Comparison of ENCODE assay signal across 8 cellular contexts in the genomic region with DNA sequence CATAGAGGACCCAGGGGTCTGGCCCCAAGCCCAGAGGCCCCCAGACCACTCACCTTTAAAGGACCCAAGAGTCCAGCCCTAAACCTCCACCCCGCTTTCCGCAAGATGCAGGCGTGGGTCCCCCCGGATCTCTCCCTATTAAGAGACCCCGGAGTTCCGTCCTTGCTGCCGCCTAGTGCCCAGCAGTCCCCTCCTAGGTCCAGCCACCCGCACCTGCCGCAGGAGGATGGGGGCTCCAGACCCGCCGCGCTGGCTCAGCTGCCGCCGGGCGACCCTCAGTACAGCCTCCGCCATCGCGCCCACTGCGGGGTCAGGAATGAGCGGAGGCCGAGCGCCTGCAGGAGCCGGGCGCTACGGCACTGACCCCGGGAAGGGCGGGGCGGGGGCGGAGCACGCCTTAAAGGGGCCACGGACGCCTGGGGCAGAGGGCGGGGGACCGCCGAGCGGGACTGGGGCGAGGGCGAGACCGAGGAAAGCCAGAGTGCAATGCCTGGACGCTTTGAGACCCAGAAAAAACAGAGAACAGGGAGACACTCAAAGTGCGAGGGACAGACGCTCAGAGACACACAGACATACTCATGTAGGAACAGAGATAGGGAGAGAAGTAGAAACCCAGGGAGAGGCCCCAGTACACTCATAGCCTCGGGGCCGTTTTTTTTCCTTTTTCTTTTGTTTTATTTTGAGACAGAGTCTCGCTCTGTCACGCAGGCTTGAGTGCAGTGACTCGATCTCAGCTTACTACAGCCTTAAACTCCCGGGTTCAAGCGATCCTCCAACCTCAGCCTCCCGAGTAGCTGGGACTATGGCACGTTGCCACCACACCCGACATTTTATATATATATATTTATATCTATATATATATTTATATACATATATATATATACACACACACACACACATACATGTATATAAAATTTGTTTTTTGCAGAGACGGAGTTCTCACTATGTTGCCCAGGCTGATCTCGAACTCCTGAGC. TPM values are rescaled to one million over a fixed set of nuclear protein-coding genes. Genes with fewer than 3 reads are reported as not detected.
A peak's percentile ranks its signal among the peaks of the same experiment; 100 is the strongest.
DNase-seq lines count a peak whose midpoint lies in the region; ATAC-seq and TF ChIP-seq lines count a peak whose summit lies in the region.

A gene with protein sequence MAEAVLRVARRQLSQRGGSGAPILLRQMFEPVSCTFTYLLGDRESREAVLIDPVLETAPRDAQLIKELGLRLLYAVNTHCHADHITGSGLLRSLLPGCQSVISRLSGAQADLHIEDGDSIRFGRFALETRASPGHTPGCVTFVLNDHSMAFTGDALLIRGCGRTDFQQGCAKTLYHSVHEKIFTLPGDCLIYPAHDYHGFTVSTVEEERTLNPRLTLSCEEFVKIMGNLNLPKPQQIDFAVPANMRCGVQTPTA (minus strand): TSS at position 318 of the 976 bp plus-strand sequence. CDS start 24 bp downstream, at position 294.

- peaks cover 24% of the 10 kb centered on the region for H3K36me3 Mint-ChIP-seq in activated T-helper 17 cell treated with anti-CD3 and anti-CD28 coated beads, Interleukin-2, amount 50 U/mL, for 72 hours (ENCODE audit: low read depth)
- peaks cover 0 to 4% (median 0%) of the 10 kb centered on the region in 5 donors for H3K36me3 Mint-ChIP-seq in naive thymus-derived CD4-positive, alpha-beta T cell
- no peaks in the 10 kb centered on the region for H3K36me3 Mint-ChIP-seq in stimulated activated naive CD8-positive, alpha-beta T cell treated with anti-CD3 and anti-CD28 coated beads, Interleukin-15, Interleukin-2, amounts not matched to agents 100 ng/mL and 50 ng/mL, for 24 hours (ENCODE audit: low read depth)

- POLR2A ChIA-PET in naive thymus-derived CD4-positive, alpha-beta T cell (lab: Charles Lee), result interaction anchor here (0.6 to 2.4 kb wide), 7 partner anchors 10 to 88 kb away, joined by 3 to 15 read pairs (median 4); a partner anchor contains a TSS

- H3K27me3 Mint-ChIP-seq in activated T-helper 17 cell treated with anti-CD3 and anti-CD28 coated beads, Interleukin-2, amount 50 U/mL, for 72 hours, result no peaks in the 10 kb centered on the region
- H3K27me3 Mint-ChIP-seq in naive thymus-derived CD4-positive, alpha-beta T cell, result no peaks in the 10 kb centered on the region
- no peaks in the 10 kb centered on the region for H3K27me3 Mint-ChIP-seq in stimulated activated naive CD8-positive, alpha-beta T cell treated with anti-CD3 and anti-CD28 coated beads, Interleukin-15, Interleukin-2, amounts not matched to agents 100 ng/mL and 50 ng/mL, for 24 hours

- no peak for TF ChIP-seq CTCF in fibroblast of mammary gland (conservative IDR thresholded peaks at IDR 0.05; ENCODE audit: control insufficient read depth, insufficient read depth, low read depth, low read length)

- peak within 1 kb of the TSS; percentile 85 for H3K4me3 ChIP-seq in fibroblast of mammary gland (ENCODE audit: control insufficient read depth, low read depth, low read length)
- H3K4me3 ChIP-seq in naive thymus-derived CD4-positive, alpha-beta T cell (ENCODE audit: low read length), result peak within 1 kb of the TSS; percentile 75

- peaks cover 15 to 24% of the 10 kb centered on the region in 2 donors for H3K4me1 ChIP-seq in naive thymus-derived CD4-positive, alpha-beta T cell (ENCODE audit: control insufficient read depth in 2 of 2, insufficient read depth in 2 of 2, low read length in 2 of 2)

- H3K9me3 Mint-ChIP-seq in activated T-helper 17 cell treated with anti-CD3 and anti-CD28 coated beads, Interleukin-2, amount 50 U/mL, for 72 hours, result no peaks in the 10 kb centered on the region
- no peaks in the 10 kb centered on the region for H3K9me3 Mint-ChIP-seq in naive thymus-derived CD4-positive, alpha-beta T cell
- no peaks in the 10 kb centered on the region for H3K9me3 Mint-ChIP-seq in stimulated activated naive CD8-positive, alpha-beta T cell treated with anti-CD3 and anti-CD28 coated beads, Interleukin-15, Interleukin-2, amounts not matched to agents 100 ng/mL and 50 ng/mL, for 24 hours

- intact Hi-C loops in naive thymus-derived CD4-positive, alpha-beta T cell (cut with micrococcal nuclease), result loop anchor here (1.0 to 10.0 kb wide), 4 partner anchors 23 to 258 kb away; a partner anchor contains a TSS

- peak; percentile 85 for ATAC-seq in GM19324 (IDR thresholded peaks at IDR 0.05; ENCODE audit: low FRiP score, unreplicated experiment)
- peak; percentile 74 for ATAC-seq in activated T-helper 17 cell treated with anti-CD3 and anti-CD28 coated beads, Interleukin-2, amount 50 U/mL, for 72 hours (replicated peaks)
- peak; percentile 86 for ATAC-seq in naive thymus-derived CD4-positive, alpha-beta T cell

- H3K4me1 Mint-ChIP-seq in activated T-helper 17 cell treated with anti-CD3 and anti-CD28 coated beads, Interleukin-2, amount 50 U/mL, for 72 hours, result peaks cover 7% of the 10 kb centered on the region
- H3K4me1 Mint-ChIP-seq in naive thymus-derived CD4-positive, alpha-beta T cell, result peaks cover 18 to 38% (median 25%) of the 10 kb centered on the region in 7 donors
- H3K4me1 Mint-ChIP-seq in stimulated activated naive CD8-positive, alpha-beta T cell treated with anti-CD3 and anti-CD28 coated beads, Interleukin-15, Interleukin-2, amounts not matched to agents 100 ng/mL and 50 ng/mL, for 24 hours (ENCODE audit: low read depth), result peaks cover 36% of the 10 kb centered on the region

- H3K36me3 ChIP-seq in naive thymus-derived CD4-positive, alpha-beta T cell (ENCODE audit: control insufficient read depth in 2 of 3, insufficient read depth in 3 of 3, low read length in 3 of 3), result peaks cover 0 to 5% (median 0%) of the 10 kb centered on the region in 3 experiments

- H3K27ac ChIP-seq in naive thymus-derived CD4-positive, alpha-beta T cell (ENCODE audit: low read depth, low read length), result peak within 1 kb of the TSS; percentile 81

- H3K27ac Mint-ChIP-seq in activated T-helper 17 cell treated with anti-CD3 and anti-CD28 coated beads, Interleukin-2, amount 50 U/mL, for 72 hours, result peak within 1 kb of the TSS; percentile 85
- peak within 1 kb of the TSS; percentile 75 to 96 (median 86) for H3K27ac Mint-ChIP-seq in naive thymus-derived CD4-positive, alpha-beta T cell
- H3K27ac Mint-ChIP-seq in stimulated activated naive CD8-positive, alpha-beta T cell treated with anti-CD3 and anti-CD28 coated beads, Interleukin-15, Interleukin-2, amounts not matched to agents 100 ng/mL and 50 ng/mL, for 24 hours, result peak within 1 kb of the TSS; percentile 87

- DNase-seq in Ammon's horn (ENCODE audit: low spot score), result peak; percentile 87
- peak in 63 of 76 experiments; percentile 7 to 85 (median 63) for DNase-seq in HUDEP-2 (lab: John Stamatoyannopoulos, UW; ENCODE audit: unreplicated experiment in 76 of 76)
- DNase-seq in RPMI8226, result peak; percentile 77
- DNase-seq in fibroblast of mammary gland (ENCODE audit: low read depth), result peak; percentile 31
- peak; percentile 39 to 86 (median 50) for DNase-seq in naive thymus-derived CD4-positive, alpha-beta T cell

- no peaks in the 10 kb centered on the region for H3K27me3 ChIP-seq in naive thymus-derived CD4-positive, alpha-beta T cell (ENCODE audit: control insufficient read depth in 2 of 2, insufficient read depth in 2 of 2, low read length in 2 of 2)

- CTCF ChIA-PET in naive thymus-derived CD4-positive, alpha-beta T cell (lab: Charles Lee), result interaction anchor here (0.7 to 11.4 kb wide), 8 partner anchors 8 to 93 kb away, joined by 3 to 250 read pairs (median 5); no protein-coding TSS in a partner anchor

- H3K4me3 Mint-ChIP-seq in activated T-helper 17 cell treated with anti-CD3 and anti-CD28 coated beads, Interleukin-2, amount 50 U/mL, for 72 hours, result peak within 1 kb of the TSS; percentile 84
- peak within 1 kb of the TSS; percentile 78 to 94 (median 84) for H3K4me3 Mint-ChIP-seq in naive thymus-derived CD4-positive, alpha-beta T cell
- peak within 1 kb of the TSS; percentile 80 for H3K4me3 Mint-ChIP-seq in stimulated activated naive CD8-positive, alpha-beta T cell treated with anti-CD3 and anti-CD28 coated beads, Interleukin-15, Interleukin-2, amounts not matched to agents 100 ng/mL and 50 ng/mL, for 24 hours

- no peaks in the 10 kb centered on the region for H3K9me3 ChIP-seq in naive thymus-derived CD4-positive, alpha-beta T cell (ENCODE audit: control insufficient read depth in 2 of 3, low read length in 3 of 3)

RNA-seq across cellular contexts. Expression of the gene that starts here (rescaled TPM):
- 10 to 100 TPM; 71.1 to 74.0 TPM for total RNA-seq in activated T-helper 17 cell treated with anti-CD3 and anti-CD28 coated beads, Interleukin-2, amount 50 U/mL, for 72 hours
- total RNA-seq in naive thymus-derived CD4-positive, alpha-beta T cell, result 10 to 100 TPM; 20.3 to 58.6 (median 23.9) TPM
- 10 to 100 TPM; 58.0 to 59.3 TPM for polyA plus RNA-seq in naive thymus-derived CD4-positive, alpha-beta T cell

Comparison
In these comparisons a context has a peak if more than half of its experiments do, and no peak if none do; other contexts are left out.
1. Peak in every context shown above with its lines: DNase-seq, ATAC-seq, H3K4me3 ChIP-seq and H3K27ac ChIP-seq.
2. DNase-seq: peak in every context shown above with its lines; median percentile 87 in Ammon's horn; 77 in RPMI8226; 63 in HUDEP-2; 50 in naive thymus-derived CD4-positive, alpha-beta T cell; 31 in fibroblast of mammary gland.